Comparison of ENCODE assay signal across 28 cellular contexts in genomic region chr3:37150621-37151020, GRCh38.
"Had no signal": no experiment of that assay in that cellular context is flagged by ENCODE, and none has a peak within 500 bp of the region (broad histone marks: within the 10 kb centered on the region; RNA-seq: fewer than 3 reads in every experiment).

No MANE protein-coding gene starts in this region.

- H3K27ac Mint-ChIP-seq: memory B cell; naive thymus-derived CD4-positive, alpha-beta T cell; natural killer cell treated with Interleukin-12 subunit alpha and Interleukin-12 subunit beta and Interleukin-15 and Interleukin-18, amount 100 ng/mL, for 72 hours; stimulated activated naive B cell treated with anti-CD40 and anti-IgM and Interleukin-4, amounts not matched to agents 10 μg/mL and 1 μg/mL and 100 μg/mL, for 72 hours had no signal

- H3K27me3 ChIP-seq: pancreas, stomach, testis, thyroid gland, transverse colon, upper lobe of right lung had no signal

- H3K9me3 Mint-ChIP-seq: memory B cell; natural killer cell treated with Interleukin-12 subunit alpha and Interleukin-12 subunit beta and Interleukin-15 and Interleukin-18, amount 100 ng/mL, for 72 hours; stimulated activated naive B cell treated with anti-CD40 and anti-IgM and Interleukin-4, amounts not matched to agents 10 μg/mL and 1 μg/mL and 100 μg/mL, for 72 hours had no signal

- ATAC-seq: mucosa of descending colon; naive thymus-derived CD4-positive, alpha-beta T cell; natural killer cell treated with Interleukin-12 subunit alpha and Interleukin-12 subunit beta and Interleukin-15 and Interleukin-18, amount 100 ng/mL, for 72 hours; pancreas; right cardiac atrium; sciatic nerve; stimulated activated naive B cell treated with anti-CD40 and anti-IgM and Interleukin-4, amounts not matched to agents 10 μg/mL and 1 μg/mL and 100 μg/mL, for 72 hours; stimulated activated naive CD8-positive, alpha-beta T cell treated with anti-CD3 and anti-CD28 coated beads, Interleukin-15, Interleukin-2, amounts not matched to agents 100 U/mL and 50 U/mL, for 24 hours; upper lobe of right lung had no signal

- H3K27ac ChIP-seq: left ventricle myocardium inferior, pancreas, prostate gland, skin epidermis, stomach, testis, thyroid gland, transverse colon, upper lobe of right lung had no signal

- FAIRE-seq: pancreas, urothelium cell line had no signal

- H3K36me3 ChIP-seq: pancreas, prostate gland had no signal

- H3K9me3 ChIP-seq: left ventricle myocardium inferior, mucosa of descending colon, pancreas, prostate gland, stomach, testis, thyroid gland, transverse colon, upper lobe of right lung had no signal

- H3K4me3 Mint-ChIP-seq: memory B cell; naive thymus-derived CD4-positive, alpha-beta T cell; natural killer cell treated with Interleukin-12 subunit alpha and Interleukin-12 subunit beta and Interleukin-15 and Interleukin-18, amount 100 ng/mL, for 72 hours; stimulated activated naive B cell treated with anti-CD40 and anti-IgM and Interleukin-4, amounts not matched to agents 10 μg/mL and 1 μg/mL and 100 μg/mL, for 72 hours had no signal

- H3K27me3 Mint-ChIP-seq: memory B cell; naive thymus-derived CD4-positive, alpha-beta T cell; natural killer cell treated with Interleukin-12 subunit alpha and Interleukin-12 subunit beta and Interleukin-15 and Interleukin-18, amount 100 ng/mL, for 72 hours; stimulated activated naive B cell treated with anti-CD40 and anti-IgM and Interleukin-4, amounts not matched to agents 10 μg/mL and 1 μg/mL and 100 μg/mL, for 72 hours had no signal

- DNase-seq: islet precursor cell; left ventricle myocardium inferior; midbrain; mucosa of descending colon; naive thymus-derived CD4-positive, alpha-beta T cell; nucleus accumbens; pancreas; posterior cingulate gyrus; retina; right cardiac atrium; stimulated activated CD4-positive, alpha-beta T cell treated with anti-CD3 and anti-CD28 coated beads, Interleukin-12 subunit alpha, Interleukin-12 subunit beta, amount 100 ng/mL, for 4 hours; stimulated activated CD4-positive, alpha-beta T cell treated with anti-CD3 and anti-CD28 coated beads, Interleukin-15, amount 100 ng/mL, for 24 hours; stimulated activated CD4-positive, alpha-beta T cell treated with anti-CD3 and anti-CD28 coated beads, Interleukin-2, amount 100 ng/mL, for 24 hours; stimulated activated CD4-positive, alpha-beta T cell treated with anti-CD3 and anti-CD28 coated beads, Interleukin-4, amount 100 ng/mL, for 1 hour; stimulated activated naive B cell treated with anti-CD40 and anti-IgM and Interleukin-4, amounts not matched to agents 10 μg/mL and 1 μg/mL and 100 μg/mL, for 72 hours; stimulated activated naive CD8-positive, alpha-beta T cell treated with anti-CD3 and anti-CD28 coated beads, Interleukin-15, Interleukin-2, amounts not matched to agents 100 U/mL and 50 U/mL, for 24 hours; stomach; testis; thyroid gland; transverse colon; upper lobe of right lung had no signal

- H3K4me3 ChIP-seq: left ventricle myocardium inferior, lung, mucosa of descending colon, pancreas, prostate gland, skin epidermis, stomach, testis, thyroid gland, transverse colon, upper lobe of right lung had no signal
